In the genomic region with DNA sequence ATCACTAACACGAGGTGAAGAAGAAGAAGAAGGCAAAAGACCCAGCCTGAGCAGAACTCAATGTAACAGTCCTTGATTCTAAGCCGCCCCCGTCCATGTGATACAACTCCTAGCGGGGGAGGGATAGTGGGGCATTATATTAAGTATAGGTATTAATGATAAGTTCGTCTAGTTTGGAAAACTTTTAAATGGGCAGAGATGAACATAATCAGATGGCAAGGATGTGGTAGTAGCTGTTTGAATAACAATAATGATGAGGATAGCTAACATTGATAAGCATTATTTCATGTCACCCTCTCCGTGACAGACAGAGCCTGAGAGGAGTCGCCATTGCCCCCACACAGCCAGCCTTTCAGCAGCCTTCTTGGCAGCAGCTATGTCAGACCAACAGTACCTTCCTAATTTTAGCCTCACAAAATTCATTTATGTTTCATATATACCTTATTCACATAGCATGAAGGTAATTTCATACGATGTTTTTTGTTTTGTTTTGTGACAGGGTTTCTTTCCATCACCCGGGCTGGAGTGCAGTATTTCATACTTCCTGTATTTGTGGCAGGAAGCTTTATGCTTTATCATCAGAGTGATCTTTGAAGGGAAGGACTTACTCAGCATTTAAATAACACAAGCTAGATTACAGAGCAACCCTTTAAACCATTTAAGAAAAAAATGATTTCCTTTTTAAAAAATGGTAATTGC, we compare ENCODE assay signal across 1 cellular context.
TF ChIP-seq lines count a peak whose summit lies in the region.

No MANE protein-coding gene starts in this region.

TF ChIP-seq in K562, 482 proteins besides CTCF, POLR2A, EP300 and RAD21 (continued from another document and continues in another):
- TF ChIP-seq, protein P1, sequence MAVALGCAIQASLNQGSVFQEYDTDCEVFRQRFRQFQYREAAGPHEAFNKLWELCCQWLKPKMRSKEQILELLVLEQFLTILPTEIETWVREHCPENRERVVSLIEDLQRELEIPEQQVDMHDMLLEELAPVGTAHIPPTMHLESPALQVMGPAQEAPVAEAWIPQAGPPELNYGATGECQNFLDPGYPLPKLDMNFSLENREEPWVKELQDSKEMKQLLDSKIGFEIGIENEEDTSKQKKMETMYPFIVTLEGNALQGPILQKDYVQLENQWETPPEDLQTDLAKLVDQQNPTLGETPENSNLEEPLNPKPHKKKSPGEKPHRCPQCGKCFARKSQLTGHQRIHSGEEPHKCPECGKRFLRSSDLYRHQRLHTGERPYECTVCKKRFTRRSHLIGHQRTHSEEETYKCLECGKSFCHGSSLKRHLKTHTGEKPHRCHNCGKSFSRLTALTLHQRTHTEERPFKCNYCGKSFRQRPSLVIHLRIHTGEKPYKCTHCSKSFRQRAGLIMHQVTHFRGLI (CRISPR knock-in tag; IDR thresholded peaks at IDR 0.05): no peak
- TF ChIP-seq MCM2 (IDR thresholded peaks at IDR 0.05; ENCODE audit: low read depth) (no peak), FOXJ3 (CRISPR knock-in tag; IDR thresholded peaks at IDR 0.05) (no peak), BHLHE40 (IDR thresholded peaks at IDR 0.05; ENCODE audit: low read length) (no peak), NR2C2 (CRISPR knock-in tag; IDR thresholded peaks at IDR 0.05) (no peak), NR2C2 (tag; IDR thresholded peaks at IDR 0.05) (peak; percentile 43), ZNF57 (CRISPR knock-in tag; IDR thresholded peaks at IDR 0.05) (no peak), MAZ (CRISPR knock-in tag; conservative IDR thresholded peaks at IDR 0.05 in 1 of 2, IDR thresholded peaks at IDR 0.05 in 1 of 2) (peak in 1 of 2 experiments; percentile 29; a peak in 1 of 4 replicates), KDM1A (IDR thresholded peaks at IDR 0.05) (no peak), LEF1 (IDR thresholded peaks at IDR 0.05) (peak; percentile 65), TRIM28 (IDR thresholded peaks at IDR 0.05) (peak; percentile 45; the same call in 1 of the 2 replicates), ELF4 (CRISPR knock-in tag; IDR thresholded peaks at IDR 0.05) (no peak), ZNF696 (CRISPR knock-in tag; conservative IDR thresholded peaks at IDR 0.05) (no peak), BCOR (IDR thresholded peaks at IDR 0.05) (no peak), SMAD4 (CRISPR knock-in tag; conservative IDR thresholded peaks at IDR 0.05) (0 out of 2 replicates have a peak, but pooled peaks have one; percentile 25), TAF15 (IDR thresholded peaks at IDR 0.05; ENCODE audit: low read depth, low read length) (no peak), ZSCAN32 (CRISPR knock-in tag; IDR thresholded peaks at IDR 0.05) (no peak), FOXA3 (CRISPR knock-in tag; conservative IDR thresholded peaks at IDR 0.05 in 1 of 2, IDR thresholded peaks at IDR 0.05 in 1 of 2) (no peak), ZKSCAN1 (IDR thresholded peaks at IDR 0.05; ENCODE audit: low read depth, low read length) (no peak), PTRF (tag; IDR thresholded peaks at IDR 0.05) (no peak), ETV1 (tag; conservative IDR thresholded peaks at IDR 0.05; ENCODE audit: low read depth) (peak; percentile 78), GATAD2A (IDR thresholded peaks at IDR 0.05) (0 out of 2 replicates have a peak, but pooled peaks have one; percentile 8), CBX2 (IDR thresholded peaks at IDR 0.05; ENCODE audit: insufficient read depth, low read length, poor library complexity, severe bottlenecking) (no peak), KAT7 (CRISPR knock-in tag; IDR thresholded peaks at IDR 0.05; ENCODE audit: borderline replicate concordance) (no peak), PHF8 (IDR thresholded peaks at IDR 0.05; ENCODE audit: borderline replicate concordance, low read length) (peak; percentile 58; the same call in 1 of the 2 replicates)
- TF ChIP-seq, protein P2, sequence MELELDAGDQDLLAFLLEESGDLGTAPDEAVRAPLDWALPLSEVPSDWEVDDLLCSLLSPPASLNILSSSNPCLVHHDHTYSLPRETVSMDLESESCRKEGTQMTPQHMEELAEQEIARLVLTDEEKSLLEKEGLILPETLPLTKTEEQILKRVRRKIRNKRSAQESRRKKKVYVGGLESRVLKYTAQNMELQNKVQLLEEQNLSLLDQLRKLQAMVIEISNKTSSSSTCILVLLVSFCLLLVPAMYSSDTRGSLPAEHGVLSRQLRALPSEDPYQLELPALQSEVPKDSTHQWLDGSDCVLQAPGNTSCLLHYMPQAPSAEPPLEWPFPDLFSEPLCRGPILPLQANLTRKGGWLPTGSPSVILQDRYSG (tag; conservative IDR thresholded peaks at IDR 0.05; ENCODE audit: low read depth): 0 out of 2 replicates have a peak, but pooled peaks have one; percentile 9
- TF ChIP-seq, protein P3, sequence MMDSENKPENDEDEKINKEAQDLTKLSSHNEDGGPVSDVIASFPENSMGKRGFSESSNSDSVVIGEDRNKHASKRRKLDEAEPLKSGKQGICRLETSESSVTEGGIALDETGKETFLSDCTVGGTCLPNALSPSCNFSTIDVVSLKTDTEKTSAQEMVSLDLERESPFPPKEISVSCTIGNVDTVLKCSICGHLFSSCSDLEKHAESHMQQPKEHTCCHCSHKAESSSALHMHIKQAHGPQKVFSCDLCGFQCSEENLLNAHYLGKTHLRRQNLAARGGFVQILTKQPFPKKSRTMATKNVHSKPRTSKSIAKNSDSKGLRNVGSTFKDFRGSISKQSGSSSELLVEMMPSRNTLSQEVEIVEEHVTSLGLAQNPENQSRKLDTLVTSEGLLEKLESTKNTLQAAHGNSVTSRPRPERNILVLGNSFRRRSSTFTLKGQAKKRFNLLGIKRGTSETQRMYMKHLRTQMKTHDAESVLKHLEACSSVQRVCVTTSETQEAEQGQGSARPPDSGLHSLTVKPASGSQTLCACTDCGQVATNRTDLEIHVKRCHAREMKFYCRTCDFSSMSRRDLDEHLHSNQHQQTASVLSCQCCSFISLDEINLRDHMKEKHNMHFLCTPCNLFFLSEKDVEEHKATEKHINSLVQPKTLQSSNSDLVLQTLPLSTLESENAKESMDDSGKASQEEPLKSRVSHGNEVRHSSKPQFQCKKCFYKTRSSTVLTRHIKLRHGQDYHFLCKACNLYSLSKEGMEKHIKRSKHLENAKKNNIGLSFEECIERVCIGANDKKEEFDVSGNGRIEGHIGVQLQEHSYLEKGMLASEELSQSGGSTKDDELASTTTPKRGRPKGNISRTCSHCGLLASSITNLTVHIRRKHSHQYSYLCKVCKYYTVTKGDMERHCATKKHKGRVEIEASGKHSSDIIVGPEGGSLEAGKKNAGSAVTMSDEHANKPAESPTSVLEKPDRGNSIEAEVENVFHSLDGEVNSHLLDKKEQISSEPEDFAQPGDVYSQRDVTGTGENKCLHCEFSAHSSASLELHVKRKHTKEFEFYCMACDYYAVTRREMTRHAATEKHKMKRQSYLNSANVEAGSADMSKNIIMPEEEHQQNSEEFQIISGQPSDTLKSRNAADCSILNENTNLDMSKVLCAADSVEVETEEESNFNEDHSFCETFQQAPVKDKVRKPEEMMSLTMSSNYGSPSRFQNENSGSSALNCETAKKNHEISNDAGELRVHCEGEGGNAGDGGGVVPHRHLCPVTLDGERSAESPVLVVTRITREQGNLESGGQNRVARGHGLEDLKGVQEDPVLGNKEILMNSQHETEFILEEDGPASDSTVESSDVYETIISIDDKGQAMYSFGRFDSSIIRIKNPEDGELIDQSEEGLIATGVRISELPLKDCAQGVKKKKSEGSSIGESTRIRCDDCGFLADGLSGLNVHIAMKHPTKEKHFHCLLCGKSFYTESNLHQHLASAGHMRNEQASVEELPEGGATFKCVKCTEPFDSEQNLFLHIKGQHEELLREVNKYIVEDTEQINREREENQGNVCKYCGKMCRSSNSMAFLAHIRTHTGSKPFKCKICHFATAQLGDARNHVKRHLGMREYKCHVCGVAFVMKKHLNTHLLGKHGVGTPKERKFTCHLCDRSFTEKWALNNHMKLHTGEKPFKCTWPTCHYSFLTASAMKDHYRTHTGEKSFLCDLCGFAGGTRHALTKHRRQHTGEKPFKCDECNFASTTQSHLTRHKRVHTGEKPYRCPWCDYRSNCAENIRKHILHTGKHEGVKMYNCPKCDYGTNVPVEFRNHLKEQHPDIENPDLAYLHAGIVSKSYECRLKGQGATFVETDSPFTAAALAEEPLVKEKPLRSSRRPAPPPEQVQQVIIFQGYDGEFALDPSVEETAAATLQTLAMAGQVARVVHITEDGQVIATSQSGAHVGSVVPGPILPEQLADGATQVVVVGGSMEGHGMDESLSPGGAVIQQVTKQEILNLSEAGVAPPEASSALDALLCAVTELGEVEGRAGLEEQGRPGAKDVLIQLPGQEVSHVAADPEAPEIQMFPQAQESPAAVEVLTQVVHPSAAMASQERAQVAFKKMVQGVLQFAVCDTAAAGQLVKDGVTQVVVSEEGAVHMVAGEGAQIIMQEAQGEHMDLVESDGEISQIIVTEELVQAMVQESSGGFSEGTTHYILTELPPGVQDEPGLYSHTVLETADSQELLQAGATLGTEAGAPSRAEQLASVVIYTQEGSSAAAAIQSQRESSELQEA (IDR thresholded peaks at IDR 0.05; ENCODE audit: low read depth): no peak
- TF ChIP-seq, protein P4, sequence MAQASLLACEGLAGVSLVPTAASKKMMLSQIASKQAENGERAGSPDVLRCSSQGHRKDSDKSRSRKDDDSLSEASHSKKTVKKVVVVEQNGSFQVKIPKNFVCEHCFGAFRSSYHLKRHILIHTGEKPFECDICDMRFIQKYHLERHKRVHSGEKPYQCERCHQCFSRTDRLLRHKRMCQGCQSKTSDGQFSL (CRISPR knock-in tag; IDR thresholded peaks at IDR 0.05): no peak
- TF ChIP-seq, protein P4 (tag; IDR thresholded peaks at IDR 0.05): no peak
- TF ChIP-seq, protein P5, sequence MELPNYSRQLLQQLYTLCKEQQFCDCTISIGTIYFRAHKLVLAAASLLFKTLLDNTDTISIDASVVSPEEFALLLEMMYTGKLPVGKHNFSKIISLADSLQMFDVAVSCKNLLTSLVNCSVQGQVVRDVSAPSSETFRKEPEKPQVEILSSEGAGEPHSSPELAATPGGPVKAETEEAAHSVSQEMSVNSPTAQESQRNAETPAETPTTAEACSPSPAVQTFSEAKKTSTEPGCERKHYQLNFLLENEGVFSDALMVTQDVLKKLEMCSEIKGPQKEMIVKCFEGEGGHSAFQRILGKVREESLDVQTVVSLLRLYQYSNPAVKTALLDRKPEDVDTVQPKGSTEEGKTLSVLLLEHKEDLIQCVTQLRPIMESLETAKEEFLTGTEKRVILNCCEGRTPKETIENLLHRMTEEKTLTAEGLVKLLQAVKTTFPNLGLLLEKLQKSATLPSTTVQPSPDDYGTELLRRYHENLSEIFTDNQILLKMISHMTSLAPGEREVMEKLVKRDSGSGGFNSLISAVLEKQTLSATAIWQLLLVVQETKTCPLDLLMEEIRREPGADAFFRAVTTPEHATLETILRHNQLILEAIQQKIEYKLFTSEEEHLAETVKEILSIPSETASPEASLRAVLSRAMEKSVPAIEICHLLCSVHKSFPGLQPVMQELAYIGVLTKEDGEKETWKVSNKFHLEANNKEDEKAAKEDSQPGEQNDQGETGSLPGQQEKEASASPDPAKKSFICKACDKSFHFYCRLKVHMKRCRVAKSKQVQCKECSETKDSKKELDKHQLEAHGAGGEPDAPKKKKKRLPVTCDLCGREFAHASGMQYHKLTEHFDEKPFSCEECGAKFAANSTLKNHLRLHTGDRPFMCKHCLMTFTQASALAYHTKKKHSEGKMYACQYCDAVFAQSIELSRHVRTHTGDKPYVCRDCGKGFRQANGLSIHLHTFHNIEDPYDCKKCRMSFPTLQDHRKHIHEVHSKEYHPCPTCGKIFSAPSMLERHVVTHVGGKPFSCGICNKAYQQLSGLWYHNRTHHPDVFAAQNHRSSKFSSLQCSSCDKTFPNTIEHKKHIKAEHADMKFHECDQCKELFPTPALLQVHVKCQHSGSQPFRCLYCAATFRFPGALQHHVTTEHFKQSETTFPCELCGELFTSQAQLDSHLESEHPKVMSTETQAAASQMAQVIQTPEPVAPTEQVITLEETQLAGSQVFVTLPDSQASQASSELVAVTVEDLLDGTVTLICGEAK (IDR thresholded peaks at IDR 0.05): peak; percentile 59; the same call in 1 of the 2 replicates
- TF ChIP-seq, protein P5 (CRISPR knock-in tag; IDR thresholded peaks at IDR 0.05): no peak
- TF ChIP-seq, protein P6, sequence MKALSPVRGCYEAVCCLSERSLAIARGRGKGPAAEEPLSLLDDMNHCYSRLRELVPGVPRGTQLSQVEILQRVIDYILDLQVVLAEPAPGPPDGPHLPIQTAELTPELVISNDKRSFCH (CRISPR knock-in tag; IDR thresholded peaks at IDR 0.05): no peak
- TF ChIP-seq, protein P6 (tag; IDR thresholded peaks at IDR 0.05): no peak
- TF ChIP-seq, protein P7, sequence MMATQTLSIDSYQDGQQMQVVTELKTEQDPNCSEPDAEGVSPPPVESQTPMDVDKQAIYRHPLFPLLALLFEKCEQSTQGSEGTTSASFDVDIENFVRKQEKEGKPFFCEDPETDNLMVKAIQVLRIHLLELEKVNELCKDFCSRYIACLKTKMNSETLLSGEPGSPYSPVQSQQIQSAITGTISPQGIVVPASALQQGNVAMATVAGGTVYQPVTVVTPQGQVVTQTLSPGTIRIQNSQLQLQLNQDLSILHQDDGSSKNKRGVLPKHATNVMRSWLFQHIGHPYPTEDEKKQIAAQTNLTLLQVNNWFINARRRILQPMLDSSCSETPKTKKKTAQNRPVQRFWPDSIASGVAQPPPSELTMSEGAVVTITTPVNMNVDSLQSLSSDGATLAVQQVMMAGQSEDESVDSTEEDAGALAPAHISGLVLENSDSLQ (IDR thresholded peaks at IDR 0.05): peak; percentile 89
